ENCODE assay signal across 9 cellular contexts in genomic region chr22:22450343-22450839, GRCh38. TPM values are rescaled to one million over a fixed set of nuclear protein-coding genes. Genes with fewer than 3 reads are reported as not detected.
DNase-seq lines count a peak whose midpoint lies in the region; ATAC-seq and TF ChIP-seq lines count a peak whose summit lies in the region.
"Had no signal": no experiment of that assay in that cellular context is flagged by ENCODE, and none has a peak within 500 bp of the region (broad histone marks: within the 10 kb centered on the region; RNA-seq: fewer than 3 reads in every experiment).

No MANE protein-coding gene starts in this region.

- H3K36me3 ChIP-seq in GM06990 (ENCODE audit: control insufficient read depth, insufficient read depth, low read length) = no peaks in the 10 kb centered on the region

- H3K27me3 ChIP-seq in GM06990 (replicated peaks; ENCODE audit: control insufficient read depth, insufficient read depth, low read length) = no peaks in the 10 kb centered on the region

- in situ Hi-C loops in ACHN (cut with HindIII; ENCODE audit: low pct_ligation_motif_present, low pct_unique_long_range_greater_than_20kb, low sequenced_read_pairs) = no loop called here

- no peak for TF ChIP-seq CTCF in GM06990 (IDR thresholded peaks at IDR 0.05; ENCODE audit: insufficient read depth, low read length, poor library complexity, severe bottlenecking)

- DNase-seq in GM06990 (ENCODE audit: extremely low read depth, insufficient read length) (peak; percentile 20), OCI-M2 (lab: John Stamatoyannopoulos, UW; ENCODE audit: unreplicated experiment) (no peak), HPDE6-E6E7 (ENCODE audit: extremely low spot score) (no peak), DMS114 treated with DMSO at 0.1 percent for 48 hours (lab: John Stamatoyannopoulos, UW; ENCODE audit: unreplicated experiment) (no peak), ACHN (no peak)

- peak; percentile 74 for ATAC-seq in GM19452 (IDR thresholded peaks at IDR 0.05; ENCODE audit: unreplicated experiment)
- ATAC-seq in HG03469 (IDR thresholded peaks at IDR 0.05; ENCODE audit: unreplicated experiment) = peak; percentile 69
- ATAC-seq in esophagus mucosa = peak; percentile 66
- ATAC-seq: Panc1 had no signal

- H3K4me3 ChIP-seq in GM06990 (replicated peaks; ENCODE audit: low read depth, low read length) = no peak overlapping the region

RNA-seq across cellular contexts. Expression of gene ZNF280B, which starts 58.2 kb away (rescaled TPM):
- 0.04 TPM for total RNA-seq in esophagus mucosa
